In the genomic region with DNA sequence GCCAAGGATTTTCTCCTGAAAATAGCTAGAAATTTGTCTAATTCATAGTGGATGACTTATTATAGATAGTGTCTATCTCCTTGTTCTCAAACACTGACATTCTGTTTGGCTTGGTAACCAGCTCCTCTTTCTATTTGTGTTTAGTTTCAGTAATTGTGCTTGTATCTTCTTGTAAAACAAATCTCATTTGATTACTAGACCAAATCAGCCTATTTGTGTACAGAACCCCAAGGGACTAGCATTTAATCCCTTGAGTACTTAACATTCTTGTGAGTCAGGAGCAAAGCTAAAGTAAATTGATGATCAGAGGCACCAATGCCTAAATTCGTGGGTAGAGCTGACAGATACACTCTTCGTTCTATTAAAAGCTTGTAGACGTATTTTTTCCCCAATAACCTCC, we compare ENCODE assay signal across 18 cellular contexts.
DNase-seq lines count a peak whose midpoint lies in the region; ATAC-seq lines count a peak whose summit lies in the region.
"Had no signal": no experiment of that assay in that cellular context is flagged by ENCODE, and none has a peak within 500 bp of the region (broad histone marks: within the 10 kb centered on the region; RNA-seq: fewer than 3 reads in every experiment).

No MANE protein-coding gene starts in this region.

- no peaks in the 10 kb centered on the region for H3K4me1 ChIP-seq in mesendoderm (ENCODE audit: control insufficient read depth, low read depth, low read length)
- H3K4me1 ChIP-seq: SJCRH30 had no signal

- no peaks in the 10 kb centered on the region for H3K79me2 ChIP-seq in mesendoderm (ENCODE audit: control insufficient read depth, insufficient read depth, low read length)

- no peak overlapping the region for H3K23ac ChIP-seq in mesendoderm (ENCODE audit: low read length)

- DNase-seq in D341Med (ENCODE audit: low spot score): peak; percentile 28
- peak; percentile 54 for DNase-seq in NCI-H1436 (lab: John Stamatoyannopoulos, UW)
- peak; percentile 95 for DNase-seq in NCI-H82 treated with DMSO at 0.1 percent for 48 hours (lab: John Stamatoyannopoulos, UW; ENCODE audit: unreplicated experiment)
- peak; percentile 13 for DNase-seq in mesendoderm
- no peak for DNase-seq in hepatic stellate cell (ENCODE audit: low spot score)
- DNase-seq: CD4-positive, CD25-positive, alpha-beta regulatory T cell; DND-41; H7; NCI-H1048; NCI-H187 treated with DMSO at 0.1 percent for 48 hours; NCI-H510A treated with DMSO at 0.1 percent for 48 hours; PC-3; SJCRH30; SW 1271 had no signal

- H3K27me3 ChIP-seq in mesendoderm (ENCODE audit: insufficient read depth, low read length, poor library complexity): no peaks in the 10 kb centered on the region
- H3K27me3 ChIP-seq: SJCRH30 had no signal

- no peak overlapping the region for H4K8ac ChIP-seq in mesendoderm (ENCODE audit: low read depth, low read length)

- H3K56ac ChIP-seq in mesendoderm (ENCODE audit: low read length): no peak overlapping the region

- H2BK5ac ChIP-seq in mesendoderm (ENCODE audit: low read length): no peak overlapping the region

- H3K18ac ChIP-seq in mesendoderm (ENCODE audit: low read length): no peak overlapping the region

- H3K27ac ChIP-seq in mesendoderm (ENCODE audit: low read depth, low read length): no peak overlapping the region
- H3K27ac ChIP-seq: KMS-11, RWPE1, SJCRH30 had no signal

- H2BK120ac ChIP-seq in mesendoderm (ENCODE audit: low read depth, low read length): no peak overlapping the region

- no peak overlapping the region for H4K5ac ChIP-seq in mesendoderm (ENCODE audit: low read length)

- no peak for ATAC-seq in GM19328 (IDR thresholded peaks at IDR 0.05; ENCODE audit: unreplicated experiment)
- no peak for ATAC-seq in HG03521 (IDR thresholded peaks at IDR 0.05; ENCODE audit: unreplicated experiment)
- ATAC-seq: PC-3 had no signal

- no peak overlapping the region for H3K4me3 ChIP-seq in mesendoderm (ENCODE audit: low read length)
- H3K4me3 ChIP-seq: SJCRH30 had no signal

- H3K36me3 ChIP-seq in mesendoderm (ENCODE audit: control insufficient read depth, insufficient read depth, low read length): no peaks in the 10 kb centered on the region
- H3K36me3 ChIP-seq: SJCRH30 had no signal

- H3K9ac ChIP-seq in mesendoderm (ENCODE audit: low read length): no peak overlapping the region
- H3K9ac ChIP-seq: KMS-11 had no signal

- WGBS in mesendoderm (ENCODE audit: extremely low coverage, insufficient coverage, low lambda C conversion rate): no CpG with 5 or more reads among the region's 3 CpGs

- H3K4me2 ChIP-seq in mesendoderm (ENCODE audit: low read length): no peak overlapping the region
- H3K4me2 ChIP-seq: KMS-11 had no signal

- no peak overlapping the region for H3K4ac ChIP-seq in mesendoderm (ENCODE audit: low read depth, low read length)

- H2AK5ac ChIP-seq in mesendoderm (ENCODE audit: low read length): no peak overlapping the region

- no peak overlapping the region for H2BK15ac ChIP-seq in mesendoderm (replicated peaks; ENCODE audit: low read depth)

- no peaks in the 10 kb centered on the region for H3K79me1 ChIP-seq in mesendoderm (ENCODE audit: low read length)
